13 cellular contexts compared by ENCODE assay signal in genomic region chr16:86545927-86546637, GRCh38. TPM values are rescaled to one million over a fixed set of nuclear protein-coding genes. Genes with fewer than 3 reads are reported as not detected.
DNase-seq lines count a peak whose midpoint lies in the region; TF ChIP-seq lines count a peak whose summit lies in the region.
"Had no signal": no experiment of that assay in that cellular context is flagged by ENCODE, and none has a peak within 500 bp of the region (broad histone marks: within the 10 kb centered on the region; RNA-seq: fewer than 3 reads in every experiment).

No MANE protein-coding gene starts in this region.

- whole genome bisulfite sequencing in sigmoid colon, 2 donors = 93 to 94% methylated on average over 19 of the region's 19 CpGs

- TF ChIP-seq POLR2A in sigmoid colon (IDR thresholded peaks at IDR 0.05) = no peak

- DNase-seq in mesothelial cell of epicardium (ENCODE audit: low spot score in 2 of 2, unreplicated experiment in 2 of 2) (no peak), sigmoid colon (peak; percentile 46), HFFc6 (no peak), cerebellar nuclear complex (lab: John Stamatoyannopoulos, UW) (no peak), glomerular visceral epithelial cell (ENCODE audit: extremely low spot score) (no peak)
- DNase-seq: ACHN; Calu3; CD4-positive, alpha-beta T cell; DMS 273 treated with DMSO at 0.1 percent for 48 hours had no signal

- no peaks in the 10 kb centered on the region for H3K9me3 Mint-ChIP-seq in mesothelial cell of epicardium
- H3K9me3 Mint-ChIP-seq in HFFc6 = no peaks in the 10 kb centered on the region
- H3K9me3 Mint-ChIP-seq: CD4-positive, alpha-beta T cell had no signal

- H3K27ac Mint-ChIP-seq in mesothelial cell of epicardium = peak overlapping the region; percentile 12
- H3K27ac Mint-ChIP-seq in HFFc6 = no peak overlapping the region
- H3K27ac Mint-ChIP-seq: CD4-positive, alpha-beta T cell had no signal

- no peaks in the 10 kb centered on the region for H3K4me1 ChIP-seq in sigmoid colon

- H3K27ac ChIP-seq in C4-2B (peak overlapping the region; percentile 38), VCaP (0 out of 2 replicates have a peak overlapping the region, but pooled peaks have one; percentile 23), sigmoid colon (no peak overlapping the region)
- H3K27ac ChIP-seq: BLaER1 treated with 17β-estradiol and CSF1 and Interleukin-3, amounts not matched to agents 10 nM and 100 nM had no signal

- no peak overlapping the region for H3K4me3 Mint-ChIP-seq in mesothelial cell of epicardium
- H3K4me3 Mint-ChIP-seq in HFFc6 = no peak overlapping the region
- H3K4me3 Mint-ChIP-seq: CD4-positive, alpha-beta T cell had no signal

- no peaks in the 10 kb centered on the region for H3K27me3 ChIP-seq in sigmoid colon
- H3K27me3 ChIP-seq: BLaER1 treated with 17β-estradiol and CSF1 and Interleukin-3, amounts not matched to agents 10 nM and 100 nM had no signal

- H3K9me3 ChIP-seq in sigmoid colon = no peaks in the 10 kb centered on the region
- H3K9me3 ChIP-seq: BLaER1 treated with 17β-estradiol and CSF1 and Interleukin-3, amounts not matched to agents 10 nM and 100 nM had no signal

- no peak for TF ChIP-seq EP300 in sigmoid colon (IDR thresholded peaks at IDR 0.05)

- peaks cover 13% of the 10 kb centered on the region for H3K4me1 Mint-ChIP-seq in mesothelial cell of epicardium
- no peaks in the 10 kb centered on the region for H3K4me1 Mint-ChIP-seq in HFFc6 (ENCODE audit: low read depth)

- intact Hi-C loops in sigmoid colon (cut with DNase I) = no loop called here

- no peak for TF ChIP-seq CTCF in C4-2B (conservative IDR thresholded peaks at IDR 0.05)
- no peak for TF ChIP-seq CTCF in VCaP (conservative IDR thresholded peaks at IDR 0.05)
- no peak for TF ChIP-seq CTCF in mesothelial cell of epicardium (IDR thresholded peaks at IDR 0.05; ENCODE audit: unreplicated experiment)
- TF ChIP-seq CTCF in sigmoid colon (IDR thresholded peaks at IDR 0.05) = no peak
- TF ChIP-seq CTCF in HFFc6 (IDR thresholded peaks at IDR 0.05) = no peak

- no peak overlapping the region for H3K4me3 ChIP-seq in sigmoid colon
- H3K4me3 ChIP-seq: BLaER1 treated with 17β-estradiol and CSF1 and Interleukin-3, amounts not matched to agents 10 nM and 100 nM; GM12878 had no signal

- no peaks in the 10 kb centered on the region for H3K27me3 Mint-ChIP-seq in mesothelial cell of epicardium (ENCODE audit: low read depth)
- no peaks in the 10 kb centered on the region for H3K27me3 Mint-ChIP-seq in HFFc6 (ENCODE audit: insufficient read depth)
- H3K27me3 Mint-ChIP-seq: CD4-positive, alpha-beta T cell had no signal

- peaks cover 5% of the 10 kb centered on the region for H3K36me3 Mint-ChIP-seq in mesothelial cell of epicardium
- H3K36me3 Mint-ChIP-seq in HFFc6 (ENCODE audit: low read depth) = peaks cover 24% of the 10 kb centered on the region

- peaks cover 8 to 90% (median 38%) of the 10 kb centered on the region in 4 donors for H3K36me3 ChIP-seq in sigmoid colon

RNA-seq across cellular contexts. Expression of gene MTHFSD, which starts 9.0 kb away (rescaled TPM):
- total RNA-seq in mesothelial cell of epicardium (21.0 to 27.4 TPM (median 23.1 TPM) in 3 replicates), sigmoid colon (10 to 100 TPM; 10.7 to 18.8 (median 11.9) TPM)
- 10 to 100 TPM in 1 of 3 donors, 1 to 10 TPM in 2; 5.5 to 12.9 (median 6.6) TPM for polyA plus RNA-seq in sigmoid colon
- 10 to 100 TPM; 16.8 to 18.6 (median 17.0) TPM for total RNA-seq in HFFc6 (2021; fragmentation: NEBNext Ultra II Directional; extraction: Animal tissue kit (Norgen Biotek cat#: 25700))

RNA-seq across cellular contexts. Expression of gene FOXC2, which starts 20.5 kb away (rescaled TPM):
- total RNA-seq in mesothelial cell of epicardium (10.4 to 12.3 TPM (median 11.7 TPM) in 3 replicates), sigmoid colon (under 1 TPM; under 0.01 to 0.81 (median 0.39) TPM)
- under 1 TPM in 2 of 3 donors, not detected in 1; 0.25 to 0.60 TPM for polyA plus RNA-seq in sigmoid colon
- total RNA-seq in HFFc6 (2021; fragmentation: NEBNext Ultra II Directional; extraction: Animal tissue kit (Norgen Biotek cat#: 25700)) = 1 to 10 TPM; 6.3 to 8.4 (median 7.9) TPM
- total RNA-seq: GM12878 had no signal
- polyA plus RNA-seq: GM12878 had no signal

RNA-seq across cellular contexts. Expression of gene FOXL1, which starts 32.3 kb away (rescaled TPM):
- total RNA-seq in mesothelial cell of epicardium = 2.5 to 3.2 TPM (median 2.5 TPM) in 3 replicates
- total RNA-seq in sigmoid colon = under 1 TPM in 3 of 4 donors, not detected in 1; 0.14 to 0.36 (median 0.28) TPM
- 1 to 10 TPM in 1 of 3 donors, under 1 TPM in 2; 0.60 to 1.6 (median 0.80) TPM for polyA plus RNA-seq in sigmoid colon
- total RNA-seq in HFFc6 (2021; fragmentation: NEBNext Ultra II Directional; extraction: Animal tissue kit (Norgen Biotek cat#: 25700)) = 10 to 100 TPM; 20.2 to 25.3 (median 21.6) TPM
- total RNA-seq: CD4-positive, alpha-beta T cell; GM12878 had no signal

RNA-seq across cellular contexts. Expression of gene FOXF1, which starts 35.8 kb away (rescaled TPM):
- total RNA-seq in mesothelial cell of epicardium = 1.9 to 2.6 TPM (median 1.9 TPM) in 3 replicates
- total RNA-seq in sigmoid colon = 10 to 100 TPM; 44.6 to 74.2 (median 59.3) TPM
- 1 to 10 TPM; 2.5 to 8.5 (median 4.8) TPM for polyA plus RNA-seq in sigmoid colon
- 10 to 100 TPM; 12.5 to 20.5 (median 17.9) TPM for total RNA-seq in HFFc6 (2021; fragmentation: NEBNext Ultra II Directional; extraction: Animal tissue kit (Norgen Biotek cat#: 25700))
- total RNA-seq: Calu3; CD4-positive, alpha-beta T cell; GM12878 had no signal

Comparison
In these comparisons a context has a peak if more than half of its experiments do, and no peak if none do; other contexts are left out.
1. H3K27ac ChIP-seq: peak in C4-2B (single experiment) and VCaP (single experiment); none in sigmoid colon (0 of 4).